8 cellular contexts compared by ENCODE assay signal in genomic region chr4:53366301-53366716, GRCh38. TPM values are rescaled to one million over a fixed set of nuclear protein-coding genes. Genes with fewer than 3 reads are reported as not detected.
DNase-seq lines count a peak whose midpoint lies in the region; ATAC-seq and TF ChIP-seq lines count a peak whose summit lies in the region.

No MANE protein-coding gene starts in this region.

- peak overlapping the region; percentile 64 for H3K4me2 ChIP-seq in neural cell (ENCODE audit: low read length)

- H3K9ac ChIP-seq in neural cell (ENCODE audit: low read length) = peak overlapping the region; percentile 48

- H3F3A ChIP-seq in neural cell (ENCODE audit: insufficient read depth, low read length, poor library complexity, severe bottlenecking) = no peaks in the 10 kb centered on the region

- peak overlapping the region; percentile 94 for H3K4me3 ChIP-seq in neural cell (ENCODE audit: low read length)

- H3K27ac ChIP-seq in neural cell (ENCODE audit: low read length) = peak overlapping the region; percentile 33

- no peak for TF ChIP-seq CTCF in neural cell (IDR thresholded peaks at IDR 0.05; ENCODE audit: poor library complexity, severe bottlenecking)

- peak overlapping the region; percentile 97 for H3K27ac Mint-ChIP-seq in central memory CD8-positive, alpha-beta T cell (ENCODE audit: low read depth)

- peaks cover 35% of the 10 kb centered on the region for H3K4me1 Mint-ChIP-seq in central memory CD8-positive, alpha-beta T cell

- H3K4me3 Mint-ChIP-seq in central memory CD8-positive, alpha-beta T cell = peak overlapping the region; percentile 90

- H3K36me3 ChIP-seq in neural cell (ENCODE audit: insufficient read depth, low read length) = no peaks in the 10 kb centered on the region

- peaks cover 13% of the 10 kb centered on the region for H3K36me3 Mint-ChIP-seq in central memory CD8-positive, alpha-beta T cell (ENCODE audit: insufficient read depth)

- H3K9me3 ChIP-seq in neural cell (ENCODE audit: low read length) = no peaks in the 10 kb centered on the region

- ATAC-seq in GM18519 (IDR thresholded peaks at IDR 0.05; ENCODE audit: low FRiP score, unreplicated experiment) (peak; percentile 8), HG03432 (IDR thresholded peaks at IDR 0.05; ENCODE audit: unreplicated experiment) (peak; percentile 15), GM18873 (IDR thresholded peaks at IDR 0.05; ENCODE audit: low FRiP score, unreplicated experiment) (no peak)
- peak; percentile 30 for ATAC-seq in central memory CD8-positive, alpha-beta T cell (replicated peaks; ENCODE audit: extremely low read depth, poor library complexity, severe bottlenecking)

- no peak for DNase-seq in central memory CD8-positive, alpha-beta T cell (ENCODE audit: low spot score in 2 of 2)
- DNase-seq in NCI-H2029 treated with DMSO at 0.1 percent for 48 hours (lab: John Stamatoyannopoulos, UW) (no peak), SKM-1 treated with dmso at 0.1 percent for 144 hours (lab: John Stamatoyannopoulos, UW; ENCODE audit: unreplicated experiment) (no peak), KG1 (lab: John Stamatoyannopoulos, UW) (no peak)

- peaks cover 12% of the 10 kb centered on the region for H3K27me3 ChIP-seq in neural cell (ENCODE audit: insufficient read depth, low read depth, low read length)

- no peaks in the 10 kb centered on the region for H3K9me2 ChIP-seq in neural cell (ENCODE audit: insufficient read depth, low read length)

- no peaks in the 10 kb centered on the region for H3K79me2 ChIP-seq in neural cell (replicated peaks; ENCODE audit: insufficient read depth, low read length)

- peaks cover 26% of the 10 kb centered on the region for H3K27me3 Mint-ChIP-seq in central memory CD8-positive, alpha-beta T cell

- H2AFZ ChIP-seq in neural cell (ENCODE audit: low read depth, low read length) = peak overlapping the region; percentile 83

- TF ChIP-seq EP300 in neural cell (conservative IDR thresholded peaks at IDR 0.05; ENCODE audit: poor library complexity, severe bottlenecking) = peak; percentile 2

- H3K9me3 Mint-ChIP-seq in central memory CD8-positive, alpha-beta T cell = no peaks in the 10 kb centered on the region

- TF ChIP-seq RAD21 in neural cell (conservative IDR thresholded peaks at IDR 0.05) = no peak

- H4K20me1 ChIP-seq in neural cell (ENCODE audit: insufficient read depth) = no peaks in the 10 kb centered on the region

TF ChIP-seq in neural cell, 6 proteins besides CTCF, POLR2A, EP300 and RAD21:
- no peak for TF ChIP-seq TAF1 (IDR thresholded peaks at IDR 0.05; ENCODE audit: low read depth)
- no peak for TF ChIP-seq POLR2AphosphoS5 (IDR thresholded peaks at IDR 0.05)
- TF ChIP-seq REST (IDR thresholded peaks at IDR 0.05; ENCODE audit: borderline replicate concordance) = no peak
- TF ChIP-seq SMC3 (conservative IDR thresholded peaks at IDR 0.05; ENCODE audit: poor library complexity) = no peak
- no peak for TF ChIP-seq MXI1 (conservative IDR thresholded peaks at IDR 0.05; ENCODE audit: poor library complexity, severe bottlenecking)
- TF ChIP-seq EZH2 (IDR thresholded peaks at IDR 0.05; ENCODE audit: borderline replicate concordance, insufficient read depth, low read length, poor library complexity, severe bottlenecking) = no peak
TF ChIP-seq in neural cell: peak in this region for 0.

RNA-seq across cellular contexts. Expression of gene SCFD2, which starts 0.4 kb away (rescaled TPM):
- 5.0 and 8.3 TPM in 2 replicates for polyA plus RNA-seq in neural cell
- polyA minus RNA-seq in neural cell = 20.5 and 20.8 TPM in 2 replicates

RNA-seq across cellular contexts. Expression of gene FIP1L1, which starts 11.1 kb away (rescaled TPM):
- 89.0 and 94.5 TPM in 2 replicates for polyA plus RNA-seq in neural cell
- polyA minus RNA-seq in neural cell = 161 and 171 TPM in 2 replicates
